In the genomic region with DNA sequence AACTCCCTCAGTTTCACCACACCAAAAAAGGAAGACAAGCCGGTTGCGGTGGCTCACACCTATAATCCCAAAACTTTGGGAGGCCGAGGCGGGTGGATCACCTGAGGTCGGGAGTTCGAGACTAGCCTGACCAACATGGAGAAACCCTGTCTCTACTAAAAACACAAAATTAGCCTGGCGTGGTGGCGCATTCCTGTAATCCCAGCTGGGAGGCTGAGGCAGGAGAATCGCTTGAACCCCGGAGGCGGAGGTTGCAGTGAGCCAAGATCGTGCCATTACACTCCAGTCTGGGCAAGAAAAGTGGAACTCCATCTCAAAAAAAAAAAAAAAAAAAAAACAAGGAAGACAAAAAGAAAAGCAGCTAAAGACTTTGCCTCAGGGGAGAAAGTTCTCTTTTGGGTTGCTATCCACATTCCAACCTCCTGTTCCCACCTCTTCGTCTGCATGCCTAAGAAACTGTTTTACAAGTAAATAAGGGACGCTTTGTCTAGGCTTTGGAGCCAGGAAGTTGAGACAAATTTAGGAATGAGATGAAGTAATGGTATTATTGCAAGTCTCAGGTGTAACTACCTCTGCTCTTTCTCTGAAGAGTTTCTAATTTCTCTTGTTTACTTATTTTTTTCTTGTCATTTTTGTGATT, we compare ENCODE assay signal across 13 cellular contexts. TPM values are rescaled to one million over a fixed set of nuclear protein-coding genes. Genes with fewer than 3 reads are reported as not detected.
A peak's percentile ranks its signal among the peaks of the same experiment; 100 is the strongest.
DNase-seq lines count a peak whose midpoint lies in the region; TF ChIP-seq lines count a peak whose summit lies in the region.
"Not testable (repeated sequence)": the region's sequence is repeated elsewhere in the genome, so short reads cannot be mapped to it uniquely, and the experiment has no call there.
"Had no signal": no experiment of that assay in that cellular context is flagged by ENCODE, and none has a peak within 500 bp of the region (broad histone marks: within the 10 kb centered on the region; RNA-seq: fewer than 3 reads in every experiment).

No MANE protein-coding gene starts in this region.

- H2AK5ac ChIP-seq in trophoblast cell (ENCODE audit: low read length) = not testable (repeated sequence)

- H3K18ac ChIP-seq in trophoblast cell (ENCODE audit: low read length) = not testable (repeated sequence)

- not testable (repeated sequence) for H3K79me2 ChIP-seq in GM23248 (ENCODE audit: insufficient read depth); trophoblast cell (ENCODE audit: control insufficient read depth, insufficient read depth, low read length, poor library complexity)

- in situ Hi-C loops in GM23248 (cut with MboI) = not testable (repeated sequence)

- not testable (repeated sequence) for H3K9me3 Mint-ChIP-seq in dendritic cell treated with granulocyte-macrophage colony-stimulating factor and Interleukin-4, amounts not matched to agents 40 ng/mL and 50 ng/mL, for 4 days

- H3K9me2 ChIP-seq in GM23248 (ENCODE audit: insufficient read depth) = not testable (repeated sequence)

- not testable (repeated sequence) for H4K12ac ChIP-seq in trophoblast cell (ENCODE audit: low read depth, low read length)

- H3K9me3 ChIP-seq in GM23248 (ENCODE audit: low read depth); adipocyte (ENCODE audit: control insufficient read depth, low read length); cardiac muscle cell (ENCODE audit: low read depth); trophoblast cell (ENCODE audit: insufficient read depth, low read depth, low read length): not testable (repeated sequence)

- not testable (repeated sequence) for H3K27ac ChIP-seq in GM23248
- peak overlapping the region; percentile 50 for H3K27ac ChIP-seq in cardiac muscle cell
- peak overlapping the region; percentile 79 for H3K27ac ChIP-seq in trophoblast cell (ENCODE audit: low read depth, low read length)

- DNase-seq in GM23248 = peak; percentile 9
- peak; percentile 84 for DNase-seq in M059J (ENCODE audit: low read depth)
- DNase-seq in adipocyte (ENCODE audit: low read depth) = peak; percentile 26
- DNase-seq in cardiac muscle cell (ENCODE audit: low read depth in 1 of 2, low spot score in 1 of 2) = not testable (repeated sequence)
- peak; percentile 57 for DNase-seq in iPS-NIHi7 (ENCODE audit: extremely low spot score)
- peak; percentile 82 to 98 for DNase-seq in trophoblast cell

- not testable (repeated sequence) for H3K9ac ChIP-seq in GM23248; adipocyte (ENCODE audit: low read length); trophoblast cell (ENCODE audit: low read length)

- not testable (repeated sequence) for H3K79me1 ChIP-seq in trophoblast cell (ENCODE audit: low read length)

- H4K20me1 ChIP-seq in GM23248 (ENCODE audit: insufficient read depth) = not testable (repeated sequence)

- not testable (repeated sequence) for H3K36me3 ChIP-seq in GM23248 (ENCODE audit: low read depth); adipocyte (ENCODE audit: control insufficient read depth, insufficient read depth, low read length, severe bottlenecking); cardiac muscle cell; trophoblast cell (ENCODE audit: control insufficient read depth in 1 of 2, insufficient read depth in 2 of 2, low read length in 2 of 2)

- not testable (repeated sequence) for H3K4me1 ChIP-seq in GM23248 (ENCODE audit: insufficient read depth); adipocyte (ENCODE audit: control insufficient read depth, insufficient read depth, low read length)
- H3K4me1 ChIP-seq in cardiac muscle cell (ENCODE audit: low read depth) = peaks cover 26% of the 10 kb centered on the region
- peaks cover 6 to 19% of the 10 kb centered on the region in 2 experiments for H3K4me1 ChIP-seq in trophoblast cell (ENCODE audit: control insufficient read depth in 1 of 2, insufficient read depth in 2 of 2, low read length in 2 of 2)

- intact Hi-C loops in dendritic cell treated with granulocyte-macrophage colony-stimulating factor and Interleukin-4, amounts not matched to agents 40 ng/mL and 50 ng/mL, for 4 days (cut with micrococcal nuclease) = not testable (repeated sequence)

- peak overlapping the region; percentile 70 for H4K8ac ChIP-seq in trophoblast cell (ENCODE audit: low read depth, low read length)

- not testable (repeated sequence) for H2AFZ ChIP-seq in GM23248; trophoblast cell (ENCODE audit: insufficient read depth, low read length, poor library complexity)

- not testable (repeated sequence) for H3K4me3 ChIP-seq in GM23248; adipocyte (ENCODE audit: low read length); cardiac muscle cell; trophoblast cell (ENCODE audit: low read depth, low read length)

- not testable (repeated sequence) for H3K4me2 ChIP-seq in GM23248 (ENCODE audit: unreplicated experiment); trophoblast cell (ENCODE audit: low read length)

- 30 to 32% methylated on average over 14 of the region's 14 CpGs for WGBS in GM23248 (ENCODE audit: low coverage in 1 of 2, low lambda C conversion rate in 2 of 2, missing lambda C conversion rate in 2 of 2), 2 experiments
- no CpG with 5 or more reads among the region's 14 CpGs for WGBS in trophoblast cell (ENCODE audit: extremely low coverage, insufficient coverage, insufficient read length)

- peak overlapping the region; percentile 13 for H3K27ac Mint-ChIP-seq in dendritic cell treated with granulocyte-macrophage colony-stimulating factor and Interleukin-4, amounts not matched to agents 40 ng/mL and 50 ng/mL, for 4 days

- H3K4ac ChIP-seq in trophoblast cell (ENCODE audit: low read depth, low read length) = not testable (repeated sequence)

- peaks cover 17% of the 10 kb centered on the region for H3K4me1 Mint-ChIP-seq in dendritic cell treated with granulocyte-macrophage colony-stimulating factor and Interleukin-4, amounts not matched to agents 40 ng/mL and 50 ng/mL, for 4 days (ENCODE audit: low read depth)

- H2BK5ac ChIP-seq in trophoblast cell (ENCODE audit: low read depth, low read length, poor library complexity) = peak overlapping the region; percentile 67

- not testable (repeated sequence) for H3K36me3 Mint-ChIP-seq in dendritic cell treated with granulocyte-macrophage colony-stimulating factor and Interleukin-4, amounts not matched to agents 40 ng/mL and 50 ng/mL, for 4 days (ENCODE audit: low read depth)

- not testable (repeated sequence) for TF ChIP-seq CTCF in cardiac muscle cell (IDR thresholded peaks at IDR 0.05; ENCODE audit: low read depth, low read length)

- peak overlapping the region; percentile 94 for H4K91ac ChIP-seq in trophoblast cell (ENCODE audit: low read depth, low read length)

- H3K27me3 Mint-ChIP-seq in dendritic cell treated with granulocyte-macrophage colony-stimulating factor and Interleukin-4, amounts not matched to agents 40 ng/mL and 50 ng/mL, for 4 days = peaks cover 24% of the 10 kb centered on the region

- H3K14ac ChIP-seq in trophoblast cell (ENCODE audit: low read length) = peak overlapping the region; percentile 22

- not testable (repeated sequence) for H2BK12ac ChIP-seq in trophoblast cell (ENCODE audit: low read length)

- H3K27me3 ChIP-seq in GM23248 (replicated peaks; ENCODE audit: insufficient read depth) = peaks cover 32% of the 10 kb centered on the region
- peaks cover 30% of the 10 kb centered on the region for H3K27me3 ChIP-seq in adipocyte (replicated peaks; ENCODE audit: control insufficient read depth, insufficient read depth, low read length)
- not testable (repeated sequence) for H3K27me3 ChIP-seq in cardiac muscle cell; trophoblast cell (ENCODE audit: insufficient read depth, low read length)

- not testable (repeated sequence) for H3F3A ChIP-seq in GM23248 (ENCODE audit: insufficient read depth)

- peak overlapping the region; percentile 56 for H2BK120ac ChIP-seq in trophoblast cell (ENCODE audit: insufficient read depth, low read length, poor library complexity)

- H3K23ac ChIP-seq in trophoblast cell (ENCODE audit: low read length) = not testable (repeated sequence)

- H3K4me3 Mint-ChIP-seq in dendritic cell treated with granulocyte-macrophage colony-stimulating factor and Interleukin-4, amounts not matched to agents 40 ng/mL and 50 ng/mL, for 4 days = not testable (repeated sequence)

RNA-seq across cellular contexts. Expression of a gene that starts 4.7 kb away (rescaled TPM):
- total RNA-seq in GM23248 (2014; rRNA removed; shearing (Covaris generic)) = not detected in 2 replicates
- polyA plus RNA-seq in GM23248 (2016; fragmentation: Nextera tagmentation; extraction: Ambion mirVana) (not detected in 2 replicates), cardiac muscle cell (2.4 and 2.9 TPM in 2 replicates)
- total RNA-seq in M059J (2014; rRNA removed; shearing (Covaris generic)) = not detected in 2 replicates
- 1.3 and 1.8 TPM in 2 replicates for total RNA-seq in cardiac muscle cell
- 0.07 TPM in 1 of 2 replicates, not detected in the other for polyA plus RNA-seq in trophoblast cell (2013)
- total RNA-seq: CD4-positive, alpha-beta T cell; Daoy; HepG2; NCI-H460 had no signal
- polyA plus RNA-seq: A549, BJ, HepG2 had no signal

RNA-seq across cellular contexts. Expression of a gene that starts 19.3 kb away (rescaled TPM):
- total RNA-seq in GM23248 (2014; rRNA removed; shearing (Covaris generic)) = not detected in 2 replicates
- polyA plus RNA-seq in GM23248 (2016; fragmentation: Nextera tagmentation; extraction: Ambion mirVana) (not detected in 2 replicates), cardiac muscle cell (3.5 and 6.7 TPM in 2 replicates)
- 0.05 TPM in 1 of 2 replicates, not detected in the other for total RNA-seq in M059J (2014; rRNA removed; shearing (Covaris generic))
- total RNA-seq in cardiac muscle cell = 4.1 and 4.9 TPM in 2 replicates
- 0.38 and 0.71 TPM in 2 replicates for polyA plus RNA-seq in trophoblast cell (2013)
- total RNA-seq: CD4-positive, alpha-beta T cell; HepG2; NCI-H460 had no signal
- polyA plus RNA-seq: HepG2 had no signal

RNA-seq across cellular contexts. Expression of a gene that starts 28.6 kb away (rescaled TPM):
- 4.6 and 5.3 TPM in 2 replicates for total RNA-seq in GM23248 (2014; rRNA removed; shearing (Covaris generic))
- polyA plus RNA-seq in GM23248 (2016; fragmentation: Nextera tagmentation; extraction: Ambion mirVana) (5.8 and 6.1 TPM in 2 replicates), cardiac muscle cell (67.0 and 113 TPM in 2 replicates)
- 2.1 TPM in 2 replicates for total RNA-seq in M059J (2014; rRNA removed; shearing (Covaris generic))
- 50.2 and 101 TPM in 2 replicates for total RNA-seq in cardiac muscle cell
- 15.2 and 15.5 TPM in 2 replicates for polyA plus RNA-seq in trophoblast cell (2013)
